ENCODE assay signal across 1 cellular context in genomic region chr22:50260801-50261614, GRCh38.
A peak's percentile ranks its signal among the peaks of the same experiment; 100 is the strongest.
TF ChIP-seq lines count a peak whose summit lies in the region.

No MANE protein-coding gene starts in this region.

TF ChIP-seq in HEK293, 187 proteins besides CTCF, POLR2A, EP300 and RAD21 (continued from another document):
- TF ChIP-seq ZNF600 (tag by site-specific recombination; IDR thresholded peaks at IDR 0.05) = peak; percentile 46; the same call in 1 of the 2 replicates
- TF ChIP-seq REPIN1 (tag by site-specific recombination; IDR thresholded peaks at IDR 0.05; ENCODE audit: low read depth) = no peak
- TF ChIP-seq ZXDB (tag by site-specific recombination; IDR thresholded peaks at IDR 0.05) = peak; percentile 43; the same call in 1 of the 2 replicates
- 0 out of 2 replicates have a peak, but pooled peaks have one; percentile 30 for TF ChIP-seq ZBTB17 (tag by site-specific recombination; IDR thresholded peaks at IDR 0.05)
- peak; percentile 77 for TF ChIP-seq ZNF335 (tag by site-specific recombination; conservative IDR thresholded peaks at IDR 0.05)
- no peak for TF ChIP-seq GLI4 (tag by site-specific recombination; IDR thresholded peaks at IDR 0.05)
- peak; percentile 36 for TF ChIP-seq KLF1 (tag by site-specific recombination; IDR thresholded peaks at IDR 0.05)
- TF ChIP-seq ZFP3 (tag by site-specific recombination; IDR thresholded peaks at IDR 0.05; ENCODE audit: low read depth) = no peak
- no peak for TF ChIP-seq SCRT1 (tag by site-specific recombination; IDR thresholded peaks at IDR 0.05; ENCODE audit: borderline replicate concordance)
- TF ChIP-seq, protein P1, sequence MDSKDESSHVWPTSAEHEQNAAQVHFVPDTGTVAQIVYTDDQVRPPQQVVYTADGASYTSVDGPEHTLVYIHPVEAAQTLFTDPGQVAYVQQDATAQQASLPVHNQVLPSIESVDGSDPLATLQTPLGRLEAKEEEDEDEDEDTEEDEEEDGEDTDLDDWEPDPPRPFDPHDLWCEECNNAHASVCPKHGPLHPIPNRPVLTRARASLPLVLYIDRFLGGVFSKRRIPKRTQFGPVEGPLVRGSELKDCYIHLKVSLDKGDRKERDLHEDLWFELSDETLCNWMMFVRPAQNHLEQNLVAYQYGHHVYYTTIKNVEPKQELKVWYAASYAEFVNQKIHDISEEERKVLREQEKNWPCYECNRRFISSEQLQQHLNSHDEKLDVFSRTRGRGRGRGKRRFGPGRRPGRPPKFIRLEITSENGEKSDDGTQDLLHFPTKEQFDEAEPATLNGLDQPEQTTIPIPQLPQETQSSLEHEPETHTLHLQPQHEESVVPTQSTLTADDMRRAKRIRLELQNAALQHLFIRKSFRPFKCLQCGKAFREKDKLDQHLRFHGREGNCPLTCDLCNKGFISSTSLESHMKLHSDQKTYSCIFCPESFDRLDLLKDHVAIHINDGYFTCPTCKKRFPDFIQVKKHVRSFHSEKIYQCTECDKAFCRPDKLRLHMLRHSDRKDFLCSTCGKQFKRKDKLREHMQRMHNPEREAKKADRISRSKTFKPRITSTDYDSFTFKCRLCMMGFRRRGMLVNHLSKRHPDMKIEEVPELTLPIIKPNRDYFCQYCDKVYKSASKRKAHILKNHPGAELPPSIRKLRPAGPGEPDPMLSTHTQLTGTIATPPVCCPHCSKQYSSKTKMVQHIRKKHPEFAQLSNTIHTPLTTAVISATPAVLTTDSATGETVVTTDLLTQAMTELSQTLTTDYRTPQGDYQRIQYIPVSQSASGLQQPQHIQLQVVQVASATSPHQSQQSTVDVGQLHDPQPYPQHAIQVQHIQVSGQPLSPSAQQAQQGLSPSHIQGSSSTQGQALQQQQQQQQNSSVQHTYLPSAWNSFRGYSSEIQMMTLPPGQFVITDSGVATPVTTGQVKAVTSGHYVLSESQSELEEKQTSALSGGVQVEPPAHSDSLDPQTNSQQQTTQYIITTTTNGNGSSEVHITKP (tag by site-specific recombination; IDR thresholded peaks at IDR 0.05) = 0 out of 2 replicates have a peak, but pooled peaks have one; percentile 53
- TF ChIP-seq SETDB1 (IDR thresholded peaks at IDR 0.05; ENCODE audit: insufficient read length, low read length) = no peak
- TF ChIP-seq ZBTB8A (tag by site-specific recombination; IDR thresholded peaks at IDR 0.05) = peak; percentile 63
- TF ChIP-seq ZNF184 (tag by site-specific recombination; IDR thresholded peaks at IDR 0.05) = no peak
- TF ChIP-seq, protein P2, sequence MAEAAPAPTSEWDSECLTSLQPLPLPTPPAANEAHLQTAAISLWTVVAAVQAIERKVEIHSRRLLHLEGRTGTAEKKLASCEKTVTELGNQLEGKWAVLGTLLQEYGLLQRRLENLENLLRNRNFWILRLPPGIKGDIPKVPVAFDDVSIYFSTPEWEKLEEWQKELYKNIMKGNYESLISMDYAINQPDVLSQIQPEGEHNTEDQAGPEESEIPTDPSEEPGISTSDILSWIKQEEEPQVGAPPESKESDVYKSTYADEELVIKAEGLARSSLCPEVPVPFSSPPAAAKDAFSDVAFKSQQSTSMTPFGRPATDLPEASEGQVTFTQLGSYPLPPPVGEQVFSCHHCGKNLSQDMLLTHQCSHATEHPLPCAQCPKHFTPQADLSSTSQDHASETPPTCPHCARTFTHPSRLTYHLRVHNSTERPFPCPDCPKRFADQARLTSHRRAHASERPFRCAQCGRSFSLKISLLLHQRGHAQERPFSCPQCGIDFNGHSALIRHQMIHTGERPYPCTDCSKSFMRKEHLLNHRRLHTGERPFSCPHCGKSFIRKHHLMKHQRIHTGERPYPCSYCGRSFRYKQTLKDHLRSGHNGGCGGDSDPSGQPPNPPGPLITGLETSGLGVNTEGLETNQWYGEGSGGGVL (tag by site-specific recombination; IDR thresholded peaks at IDR 0.05) = peak; percentile 51
- TF ChIP-seq OSR2 (tag by site-specific recombination; IDR thresholded peaks at IDR 0.05) = 0 out of 2 replicates have a peak, but pooled peaks have one; percentile 21
